17 cellular contexts compared by ENCODE assay signal in genomic region chr11:403761-404431, GRCh38. TPM values are rescaled to one million over a fixed set of nuclear protein-coding genes. Genes with fewer than 3 reads are reported as not detected.
DNase-seq lines count a peak whose midpoint lies in the region; ATAC-seq and TF ChIP-seq lines count a peak whose summit lies in the region.
"Had no signal": no experiment of that assay in that cellular context is flagged by ENCODE, and none has a peak within 500 bp of the region (broad histone marks: within the 10 kb centered on the region; RNA-seq: fewer than 3 reads in every experiment).

No MANE protein-coding gene starts in this region.

- H3K9me3 ChIP-seq in heart right ventricle: peaks cover 0 to 5% (median 0%) of the 10 kb centered on the region in 11 donors
- no peaks in the 10 kb centered on the region for H3K9me3 ChIP-seq in T-helper 17 cell (ENCODE audit: control insufficient read depth, low read length, poor library complexity, severe bottlenecking)
- no peaks in the 10 kb centered on the region for H3K9me3 ChIP-seq in right lobe of liver
- H3K9me3 ChIP-seq in CD8-positive, alpha-beta memory T cell (ENCODE audit: low read length): no peaks in the 10 kb centered on the region
- H3K9me3 ChIP-seq: A549 had no signal

- POLR2A ChIA-PET in CD8-positive, alpha-beta memory T cell (lab: Charles Lee): interaction anchor here (0.9 to 1.1 kb wide), 2 partner anchors 9 to 38 kb away, joined by 3 to 4 read pairs; no protein-coding TSS in a partner anchor

- H3K4me3 ChIP-seq in heart right ventricle (no peak overlapping the region), right lobe of liver (no peak overlapping the region)
- no peak overlapping the region for H3K4me3 ChIP-seq in CD8-positive, alpha-beta memory T cell (ENCODE audit: low read length)
- H3K4me3 ChIP-seq: A549 had no signal

- no peak overlapping the region for H3K27ac ChIP-seq in heart right ventricle
- no peak overlapping the region for H3K27ac ChIP-seq in right lobe of liver
- no peak overlapping the region for H3K27ac ChIP-seq in CD8-positive, alpha-beta memory T cell (ENCODE audit: low read depth, low read length)
- H3K27ac ChIP-seq: A549 had no signal

- no peak for TF ChIP-seq POLR2A in right lobe of liver (IDR thresholded peaks at IDR 0.05)

- TF ChIP-seq CTCF in heart right ventricle (IDR thresholded peaks at IDR 0.05): no peak
- TF ChIP-seq CTCF in right lobe of liver (IDR thresholded peaks at IDR 0.05): no peak

- intact Hi-C loops in Right ventricle myocardium inferior (cut with DNase I): no loop called here
- intact Hi-C loops in heart right ventricle (cut with DNase I): loop anchor here in 1 of 10 donors (10.0 kb wide), 1 partner anchor 111 kb away; no protein-coding TSS in a partner anchor
- intact Hi-C loops in right lobe of liver (cut with DNase I): loop anchor here in 1 of 2 donors (10.0 kb wide), 2 partner anchors 51 to 121 kb away; partner anchors contain the start of gene PTDSS2

- H3K36me3 ChIP-seq in heart right ventricle (no peaks in the 10 kb centered on the region), right lobe of liver (no peaks in the 10 kb centered on the region)
- no peaks in the 10 kb centered on the region for H3K36me3 ChIP-seq in CD8-positive, alpha-beta memory T cell (ENCODE audit: insufficient read depth, low read length)

- ATAC-seq in Right ventricle myocardium inferior: no peak
- no peak for ATAC-seq in heart right ventricle
- no peak for ATAC-seq in T-helper 17 cell
- no peak for ATAC-seq in right lobe of liver
- ATAC-seq in stimulated activated effector memory CD8-positive, alpha-beta T cell treated with anti-CD3 and anti-CD28 coated beads, Interleukin-12 subunit alpha, Interleukin-12 subunit beta, amount 100 ng/mL, for 72 hours: no peak
- ATAC-seq in HG03045 (IDR thresholded peaks at IDR 0.05; ENCODE audit: unreplicated experiment): no peak
- ATAC-seq: A549 had no signal

- no peak overlapping the region for H3K4me3 Mint-ChIP-seq in T-helper 17 cell
- H3K4me3 Mint-ChIP-seq in stimulated activated effector memory CD8-positive, alpha-beta T cell treated with anti-CD3 and anti-CD28 coated beads, Interleukin-12 subunit alpha, Interleukin-12 subunit beta, amount 100 ng/mL, for 72 hours: no peak overlapping the region
- H3K4me3 Mint-ChIP-seq in CD8-positive, alpha-beta memory T cell: no peak overlapping the region
- H3K4me3 Mint-ChIP-seq: HFFc6 had no signal

- H3K4me1 Mint-ChIP-seq in T-helper 17 cell: peaks cover 6% of the 10 kb centered on the region
- peaks cover 7% of the 10 kb centered on the region for H3K4me1 Mint-ChIP-seq in stimulated activated effector memory CD8-positive, alpha-beta T cell treated with anti-CD3 and anti-CD28 coated beads, Interleukin-12 subunit alpha, Interleukin-12 subunit beta, amount 100 ng/mL, for 72 hours
- H3K4me1 Mint-ChIP-seq in CD8-positive, alpha-beta memory T cell: peaks cover 0 to 21% (median 12%) of the 10 kb centered on the region in 3 donors

- CTCF ChIA-PET in CD8-positive, alpha-beta memory T cell (lab: Charles Lee): interaction anchor here (10.3 kb wide), 1 partner anchor 43 kb away, joined by 158 read pairs; the partner anchor contains the start of genes ANO9 and PTDSS2

- no peaks in the 10 kb centered on the region for H3K36me3 Mint-ChIP-seq in T-helper 17 cell (ENCODE audit: low read depth)
- H3K36me3 Mint-ChIP-seq in stimulated activated effector memory CD8-positive, alpha-beta T cell treated with anti-CD3 and anti-CD28 coated beads, Interleukin-12 subunit alpha, Interleukin-12 subunit beta, amount 100 ng/mL, for 72 hours: peaks cover 21% of the 10 kb centered on the region
- H3K36me3 Mint-ChIP-seq in CD8-positive, alpha-beta memory T cell: peaks cover 0 to 8% (median 0%) of the 10 kb centered on the region in 3 donors

- WGBS in heart right ventricle, 2 donors: 91 to 92% methylated on average over 27 of the region's 27 CpGs
- WGBS in right lobe of liver (ENCODE audit: insufficient coverage, low coverage, low lambda C conversion rate, missing lambda C conversion rate): no CpG with 5 or more reads among the region's 27 CpGs

- H3K4me1 ChIP-seq in heart right ventricle (peaks cover 6 to 24% (median 18%) of the 10 kb centered on the region in 9 donors), right lobe of liver (peaks cover 0 to 30% (median 13%) of the 10 kb centered on the region in 4 donors)
- peaks cover 20% of the 10 kb centered on the region for H3K4me1 ChIP-seq in CD8-positive, alpha-beta memory T cell (ENCODE audit: insufficient read depth, low read length)

- DNase-seq in Right ventricle myocardium inferior (ENCODE audit: missing footprints) (peak; percentile 63), heart right ventricle (no peak), T-helper 17 cell (no peak), right lobe of liver (peak in 2 of 3 donors; percentile 48 to 53)
- DNase-seq in stimulated activated effector memory CD8-positive, alpha-beta T cell treated with anti-CD3 and anti-CD28 coated beads, Interleukin-12 subunit alpha, Interleukin-12 subunit beta, amount 100 ng/mL, for 72 hours (ENCODE audit: low spot score in 2 of 2): no peak
- DNase-seq in CD8-positive, alpha-beta memory T cell: no peak
- DNase-seq: C1 segment of cervical spinal cord, DMS153, HFFc6, Kasumi-1, NCI-H1105 treated with DMSO at 0.1 percent for 48 hours, NCI-H1694 treated with DMSO at 0.1 percent for 48 hours, NCI-H2107, NCI-H2227 treated with DMSO at 0.1 percent for 48 hours, NCI-H524 had no signal

- no peaks in the 10 kb centered on the region for H3K9me3 Mint-ChIP-seq in stimulated activated effector memory CD8-positive, alpha-beta T cell treated with anti-CD3 and anti-CD28 coated beads, Interleukin-12 subunit alpha, Interleukin-12 subunit beta, amount 100 ng/mL, for 72 hours
- no peaks in the 10 kb centered on the region for H3K9me3 Mint-ChIP-seq in CD8-positive, alpha-beta memory T cell

- H3K27ac Mint-ChIP-seq in T-helper 17 cell: peak overlapping the region; percentile 72
- peak overlapping the region; percentile 40 for H3K27ac Mint-ChIP-seq in stimulated activated effector memory CD8-positive, alpha-beta T cell treated with anti-CD3 and anti-CD28 coated beads, Interleukin-12 subunit alpha, Interleukin-12 subunit beta, amount 100 ng/mL, for 72 hours
- H3K27ac Mint-ChIP-seq in CD8-positive, alpha-beta memory T cell: peak overlapping the region in 1 of 8 donors; percentile 58
- H3K27ac Mint-ChIP-seq: HFFc6 had no signal

- H3K27me3 ChIP-seq in heart right ventricle (peaks cover 0 to 11% (median 0%) of the 10 kb centered on the region in 7 donors), right lobe of liver (no peaks in the 10 kb centered on the region)
- H3K27me3 ChIP-seq in CD8-positive, alpha-beta memory T cell (ENCODE audit: insufficient read depth, low read length, poor library complexity, severe bottlenecking): no peaks in the 10 kb centered on the region

- no peaks in the 10 kb centered on the region for H3K27me3 Mint-ChIP-seq in T-helper 17 cell
- H3K27me3 Mint-ChIP-seq in CD8-positive, alpha-beta memory T cell: no peaks in the 10 kb centered on the region

RNA-seq across cellular contexts. Expression of gene PKP3, which starts 9.9 kb away (rescaled TPM):
- 0.32 TPM for total RNA-seq in Right ventricle myocardium inferior
- 1 to 10 TPM in 4 of 10 donors, under 1 TPM in 6; 0.19 to 3.0 (median 0.74) TPM for total RNA-seq in heart right ventricle
- polyA plus RNA-seq in heart right ventricle: under 1 TPM; 0.13 to 0.80 TPM
- not detected for total RNA-seq in T-helper 17 cell
- total RNA-seq in right lobe of liver: 1 to 10 TPM in 1 of 6 experiments, under 1 TPM in 2, not detected in 3; 0.43 to 1.5 (median 0.47) TPM
- not detected for total RNA-seq in CD8-positive, alpha-beta memory T cell
- 1.1 TPM for polyA plus RNA-seq in CD8-positive, alpha-beta memory T cell

RNA-seq across cellular contexts. Expression of gene SIGIRR, which starts 10.9 kb away (rescaled TPM):
- total RNA-seq in Right ventricle myocardium inferior (50.0 TPM), heart right ventricle (10 to 100 TPM; 20.4 to 52.4 (median 30.0) TPM), T-helper 17 cell (100 to 1,000 TPM; 353 to 409 TPM), right lobe of liver (100 to 1,000 TPM in 2 of 6 experiments, 10 to 100 TPM in 4; 48.2 to 133 (median 66.3) TPM)
- 100 to 1,000 TPM in 1 of 2 donors, 10 to 100 TPM in 1; 56.0 to 187 TPM for polyA plus RNA-seq in heart right ventricle
- 10 to 100 TPM; 54.2 to 59.4 TPM for total RNA-seq in CD8-positive, alpha-beta memory T cell
- 267 TPM for polyA plus RNA-seq in CD8-positive, alpha-beta memory T cell

RNA-seq across cellular contexts. Expression of gene B4GALNT4, which starts 34.6 kb away (rescaled TPM):
- 0.54 TPM for total RNA-seq in Right ventricle myocardium inferior
- 1 to 10 TPM in 1 of 10 donors, under 1 TPM in 6, not detected in 3; 0.09 to 1.6 (median 0.25) TPM for total RNA-seq in heart right ventricle
- 1 to 10 TPM in 1 of 2 donors, under 1 TPM in 1; 0.75 to 1.7 TPM for polyA plus RNA-seq in heart right ventricle
- total RNA-seq in T-helper 17 cell: 1 to 10 TPM; 6.0 to 8.6 TPM
- total RNA-seq in right lobe of liver: under 1 TPM in 2 of 6 experiments, not detected in 4; 0.05 to 0.07 TPM
- under 1 TPM; 0.47 to 0.81 TPM for total RNA-seq in CD8-positive, alpha-beta memory T cell
- polyA plus RNA-seq in CD8-positive, alpha-beta memory T cell: 0.31 TPM

RNA-seq across cellular contexts. Expression of gene ANO9, which starts 37.9 kb away (rescaled TPM):
- total RNA-seq in Right ventricle myocardium inferior (0.41 TPM), heart right ventricle (1 to 10 TPM in 1 of 10 donors, under 1 TPM in 5, not detected in 4; 0.05 to 2.3 (median 0.19) TPM), T-helper 17 cell (100 to 1,000 TPM; 131 to 165 TPM), right lobe of liver (1 to 10 TPM in 1 of 6 experiments, under 1 TPM in 4, not detected in 1; 0.09 to 1.0 (median 0.28) TPM)
- polyA plus RNA-seq in heart right ventricle: under 1 TPM; 0.13 to 0.37 TPM
- total RNA-seq in CD8-positive, alpha-beta memory T cell: 10 to 100 TPM; 25.3 to 26.4 TPM
- 12.2 TPM for polyA plus RNA-seq in CD8-positive, alpha-beta memory T cell
- total RNA-seq: HFFc6 had no signal

RNA-seq across cellular contexts. Expression of gene PTDSS2, which starts 46.2 kb away (rescaled TPM):
- total RNA-seq in Right ventricle myocardium inferior (27.8 TPM), heart right ventricle (10 to 100 TPM; 16.7 to 37.9 (median 24.8) TPM), T-helper 17 cell (10 to 100 TPM; 21.8 to 24.5 TPM), right lobe of liver (10 to 100 TPM in 4 of 6 experiments, 1 to 10 TPM in 2; 8.4 to 21.9 (median 11.4) TPM)
- polyA plus RNA-seq in heart right ventricle: 10 to 100 TPM; 31.4 to 55.5 TPM
- total RNA-seq in CD8-positive, alpha-beta memory T cell: 10 to 100 TPM; 26.2 to 28.4 TPM
- polyA plus RNA-seq in CD8-positive, alpha-beta memory T cell: 11.5 TPM

Comparison
In these comparisons a context has a peak if more than half of its experiments do, and no peak if none do; other contexts are left out.
1. DNase-seq: peak in Right ventricle myocardium inferior (single experiment) and right lobe of liver (2 of 3); none in heart right ventricle (0 of 2), T-helper 17 cell (0 of 3), stimulated activated effector memory CD8-positive, alpha-beta T cell treated with anti-CD3 and anti-CD28 coated beads, Interleukin-12 subunit alpha, Interleukin-12 subunit beta, amount 100 ng/mL, for 72 hours (0 of 2) and CD8-positive, alpha-beta memory T cell (0 of 5).